8 cellular contexts compared by ENCODE assay signal in genomic region chr20:297925-298754, GRCh38. TPM values are rescaled to one million over a fixed set of nuclear protein-coding genes. Genes with fewer than 3 reads are reported as not detected.
DNase-seq lines count a peak whose midpoint lies in the region; ATAC-seq lines count a peak whose summit lies in the region.

No MANE protein-coding gene starts in this region.

- peaks cover 34% of the 10 kb centered on the region for H3K36me3 ChIP-seq in KOPT-K1 (ENCODE audit: insufficient read depth, low read length)

- ATAC-seq in GM21786 (IDR thresholded peaks at IDR 0.05; ENCODE audit: unreplicated experiment) (peak; percentile 17), left ventricle myocardium superior (peak; percentile 50)

- intact Hi-C loops in left ventricle myocardium superior (cut with micrococcal nuclease): no loop called here
- intact Hi-C loops in posterior vena cava (cut with DNase I): no loop called here

- DNase-seq in ELF-1 (ENCODE audit: low read depth, low spot score): peak; percentile 45
- DNase-seq in SK-N-DZ (ENCODE audit: low spot score): peak; percentile 52
- DNase-seq in amniotic epithelial cell (ENCODE audit: low read depth): peak; percentile 62
- peak; percentile 78 for DNase-seq in left ventricle myocardium superior
- DNase-seq in posterior vena cava (ENCODE audit: low spot score): peak; percentile 92
- DNase-seq in KG1 (lab: John Stamatoyannopoulos, UW): no peak

- no peaks in the 10 kb centered on the region for H3K9me3 ChIP-seq in KOPT-K1 (ENCODE audit: insufficient read depth, low read length, poor library complexity, severe bottlenecking)

- peak overlapping the region; percentile 92 for H3K27ac ChIP-seq in KOPT-K1 (ENCODE audit: low read depth, low read length, poor library complexity, severe bottlenecking)

RNA-seq across cellular contexts. Expression of gene ZCCHC3, which starts 0.8 kb away (rescaled TPM):
- polyA plus RNA-seq in SK-N-DZ (2014; cell fraction: cytosol; rRNA removed): 15.5 and 26.9 TPM in 2 replicates
- 18.5 and 21.7 TPM in 2 replicates for polyA plus RNA-seq in SK-N-DZ (2014; cell fraction: nucleus; rRNA removed)
- total RNA-seq in left ventricle myocardium superior: 11.0 TPM
- total RNA-seq in posterior vena cava: 10 to 100 TPM; 10.1 to 10.9 TPM

RNA-seq across cellular contexts. Expression of gene C20orf96, which starts 7.6 kb away (rescaled TPM):
- polyA plus RNA-seq in SK-N-DZ (2014; cell fraction: cytosol; rRNA removed): 12.8 and 13.3 TPM in 2 replicates
- 23.2 and 73.6 TPM in 2 replicates for polyA plus RNA-seq in SK-N-DZ (2014; cell fraction: nucleus; rRNA removed)
- total RNA-seq in left ventricle myocardium superior: 6.9 TPM
- total RNA-seq in posterior vena cava: 1 to 10 TPM; 4.3 to 4.5 TPM

RNA-seq across cellular contexts. Expression of gene SOX12, which starts 27.2 kb away (rescaled TPM):
- polyA plus RNA-seq in SK-N-DZ (2014; cell fraction: cytosol; rRNA removed): 17.4 and 22.3 TPM in 2 replicates
- polyA plus RNA-seq in SK-N-DZ (2014; cell fraction: nucleus; rRNA removed): 24.7 and 43.1 TPM in 2 replicates
- total RNA-seq in left ventricle myocardium superior (18.3 TPM), posterior vena cava (1 to 10 TPM; 6.6 to 9.5 TPM)

RNA-seq across cellular contexts. Expression of gene DEFB132, which starts 40.6 kb away (rescaled TPM):
- polyA plus RNA-seq in SK-N-DZ (2014; cell fraction: cytosol; rRNA removed): not detected in 2 replicates
- polyA plus RNA-seq in SK-N-DZ (2014; cell fraction: nucleus; rRNA removed): not detected in 2 replicates
- not detected for total RNA-seq in left ventricle myocardium superior
- not detected for total RNA-seq in posterior vena cava

RNA-seq across cellular contexts. Expression of gene NRSN2, which starts 48.8 kb away (rescaled TPM):
- polyA plus RNA-seq in SK-N-DZ (2014; cell fraction: cytosol; rRNA removed): 26.4 and 29.4 TPM in 2 replicates
- 14.7 and 28.9 TPM in 2 replicates for polyA plus RNA-seq in SK-N-DZ (2014; cell fraction: nucleus; rRNA removed)
- total RNA-seq in left ventricle myocardium superior (17.4 TPM), posterior vena cava (10 to 100 TPM; 44.2 to 51.0 TPM)
